8 cellular contexts compared by ENCODE assay signal in genomic region chr15:45166792-45167630, GRCh38. TPM values are rescaled to one million over a fixed set of nuclear protein-coding genes. Genes with fewer than 3 reads are reported as not detected.
DNase-seq lines count a peak whose midpoint lies in the region; ATAC-seq and TF ChIP-seq lines count a peak whose summit lies in the region.

No MANE protein-coding gene starts in this region.

- intact Hi-C loops in ascending aorta (cut with DNase I): loop anchor here (1.0 to 5.0 kb wide), 5 partner anchors 19 to 290 kb away; partner anchors contain the start of gene GATM

- in situ Hi-C loops in GM13976 (cut with MboI; ENCODE audit: low sequenced_read_pairs, unreplicated experiment): no loop called here

- H3K27ac ChIP-seq in ascending aorta: peak overlapping the region; percentile 97 to 99

- DNase-seq in GM13976 (ENCODE audit: low spot score) (peak; percentile 92), NCI-H1436 (lab: John Stamatoyannopoulos, UW) (peak; percentile 83), T-helper 2 cell (peak; percentile 43 to 89 (median 73)), ascending aorta (ENCODE audit: low spot score in 2 of 2) (peak; percentile 49 to 93), hippocampal formation (lab: John Stamatoyannopoulos, UW) (peak; percentile 69 to 77), retinal pigment epithelial cell (ENCODE audit: low read depth) (peak; percentile 58), cortex of kidney (lab: John Stamatoyannopoulos, UW) (no peak)

- H3K9me3 ChIP-seq in ascending aorta: no peaks in the 10 kb centered on the region

- peaks cover 0 to 14% of the 10 kb centered on the region in 2 donors for H3K4me1 ChIP-seq in ascending aorta

- ATAC-seq in HG02763 (IDR thresholded peaks at IDR 0.05; ENCODE audit: unreplicated experiment): peak; percentile 90

- H3K36me3 ChIP-seq in ascending aorta: no peaks in the 10 kb centered on the region

- TF ChIP-seq CTCF in GM13976 (IDR thresholded peaks at IDR 0.05; ENCODE audit: borderline replicate concordance, control extremely low read depth, extremely low read depth, insufficient read depth, missing control alignments) (peak; percentile 75), ascending aorta (IDR thresholded peaks at IDR 0.05) (peak; percentile 40 to 74 (median 62)), retinal pigment epithelial cell (conservative IDR thresholded peaks at IDR 0.05; ENCODE audit: low read depth, low read length) (peak; percentile 74)

- H3K27me3 ChIP-seq in ascending aorta: no peaks in the 10 kb centered on the region

- peak overlapping the region; percentile 78 to 97 for H3K4me3 ChIP-seq in ascending aorta
- peak overlapping the region; percentile 65 for H3K4me3 ChIP-seq in retinal pigment epithelial cell (ENCODE audit: low read length)

RNA-seq across cellular contexts. Expression of gene SHF, which starts 20.8 kb away (rescaled TPM):
- 75.0 TPM for total RNA-seq in ascending aorta

RNA-seq across cellular contexts. Expression of gene DUOX1, which starts 37.2 kb away (rescaled TPM):
- total RNA-seq in ascending aorta: 2.7 TPM

RNA-seq across cellular contexts. Expression of gene DUOXA1, which starts 37.3 kb away (rescaled TPM):
- total RNA-seq in ascending aorta: 4.2 TPM

RNA-seq across cellular contexts. Expression of gene DUOXA2, which starts 52.9 kb away (rescaled TPM):
- total RNA-seq in ascending aorta: 0.32 TPM

RNA-seq across cellular contexts. Expression of gene DUOX2, which starts 53.0 kb away (rescaled TPM):
- 2.3 TPM for total RNA-seq in ascending aorta
